In the genomic region with DNA sequence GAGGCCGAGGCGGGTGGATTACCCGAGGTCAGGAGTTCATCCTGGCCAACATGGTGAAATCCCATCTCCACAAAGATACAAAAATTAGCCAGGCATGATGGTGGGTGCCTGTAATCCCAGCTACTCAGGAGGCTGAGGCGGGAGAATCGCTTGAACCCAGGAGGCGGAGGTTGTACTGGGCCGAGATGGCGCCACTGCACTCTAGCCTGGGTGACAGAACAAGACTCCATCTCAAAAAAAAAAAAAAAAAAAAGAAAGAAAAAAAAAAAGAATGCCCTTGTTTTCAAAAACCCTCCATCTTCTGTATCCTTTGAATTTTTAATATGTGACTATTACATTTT, we compare ENCODE assay signal across 6 cellular contexts. TPM values are rescaled to one million over a fixed set of nuclear protein-coding genes. Genes with fewer than 3 reads are reported as not detected.
"Had no signal": no experiment of that assay in that cellular context is flagged by ENCODE, and none has a peak within 500 bp of the region (broad histone marks: within the 10 kb centered on the region; RNA-seq: fewer than 3 reads in every experiment).

No MANE protein-coding gene starts in this region.

RNA-seq across cellular contexts. Expression of a gene that starts 21.5 kb away (rescaled TPM):
- total RNA-seq: LHCN-M2; NCI-H460; RPMI7951; SJSA1; T-helper 1 cell treated with Interleukin-12 subunit alpha and Interleukin-12 subunit beta and Interleukin-4 antibody, amounts not matched to agents 30 ng/mL and 1 ng/mL, for 36 hours had no signal
- polyA plus RNA-seq: IgD-negative memory B cell had no signal
